In genomic region chr20:137668-138131, GRCh38 we compare ENCODE assay signal across 10 cellular contexts. TPM values are rescaled to one million over a fixed set of nuclear protein-coding genes. Genes with fewer than 3 reads are reported as not detected.
DNase-seq lines count a peak whose midpoint lies in the region; ATAC-seq and TF ChIP-seq lines count a peak whose summit lies in the region.
"Had no signal": no experiment of that assay in that cellular context is flagged by ENCODE, and none has a peak within 500 bp of the region (broad histone marks: within the 10 kb centered on the region; RNA-seq: fewer than 3 reads in every experiment).

No MANE protein-coding gene starts in this region.

- H3K4me1 ChIP-seq in OCI-LY7 (ENCODE audit: insufficient read depth, low read length, poor library complexity, severe bottlenecking) (no peaks in the 10 kb centered on the region), body of pancreas (no peaks in the 10 kb centered on the region)

- CTCF ChIA-PET in OCI-LY7 (lab: Charles Lee; ENCODE audit: unreplicated experiment) = no interaction called here

- peak overlapping the region; percentile 25 for H3K4me2 ChIP-seq in OCI-LY7 (ENCODE audit: low read length)

- TF ChIP-seq POLR2A in erythroblast (IDR thresholded peaks at IDR 0.05; ENCODE audit: low read length) (no peak), body of pancreas (IDR thresholded peaks at IDR 0.05) (no peak)

- intact Hi-C loops in OCI-LY7 (cut with micrococcal nuclease; ENCODE audit: unreplicated experiment) (no loop called here), body of pancreas (cut with DNase I) (no loop called here)

- H3K9me3 ChIP-seq in OCI-LY7 (ENCODE audit: low read length) = no peaks in the 10 kb centered on the region
- H3K9me3 ChIP-seq in body of pancreas = no peaks in the 10 kb centered on the region
- no peaks in the 10 kb centered on the region for H3K9me3 ChIP-seq in MG63

- H4K20me1 ChIP-seq in OCI-LY7 (ENCODE audit: insufficient read depth, low read length) = no peaks in the 10 kb centered on the region

- ATAC-seq in body of pancreas = no peak
- ATAC-seq in HG02938 (IDR thresholded peaks at IDR 0.05; ENCODE audit: unreplicated experiment) = no peak

- H3K27me3 ChIP-seq in H7 (ENCODE audit: control insufficient read depth, insufficient read depth, low read length) (no peaks in the 10 kb centered on the region), body of pancreas (peaks cover 0 to 3% of the 10 kb centered on the region in 2 donors), MG63 (no peaks in the 10 kb centered on the region)

- H3K4me3 ChIP-seq in H7 (ENCODE audit: insufficient read depth, low read depth, low read length) = no peak overlapping the region
- peak overlapping the region; percentile 14 for H3K4me3 ChIP-seq in OCI-LY7 (ENCODE audit: low read depth, low read length, poor library complexity, severe bottlenecking)
- no peak overlapping the region for H3K4me3 ChIP-seq in body of pancreas
- no peak overlapping the region for H3K4me3 ChIP-seq in MG63

- peak overlapping the region; percentile 88 for H2AFZ ChIP-seq in OCI-LY7 (ENCODE audit: low read length)

- 58 to 66% methylated on average over 9 of the region's 9 CpGs for WGBS in body of pancreas, 2 donors

- DNase-seq in COLO668 (lab: John Stamatoyannopoulos, UW; ENCODE audit: unreplicated experiment) (peak; percentile 15), H7 (peak; percentile 5), OCI-LY7 (ENCODE audit: low spot score) (peak; percentile 51), erythroblast (lab: John Stamatoyannopoulos, UW) (peak; percentile 24 to 43), NCI-H128 (lab: John Stamatoyannopoulos, UW; ENCODE audit: unreplicated experiment) (no peak), body of pancreas (no peak), MG63 (no peak)
- DNase-seq: aorta had no signal

- TF ChIP-seq CTCF in OCI-LY7 (conservative IDR thresholded peaks at IDR 0.05; ENCODE audit: low read length) = peak; percentile 86
- peak in 2 of 7 experiments; percentile 4 to 10 for TF ChIP-seq CTCF in body of pancreas (IDR thresholded peaks at IDR 0.05)

- no peak overlapping the region for H3K27ac ChIP-seq in OCI-LY7 (ENCODE audit: low read depth, low read length, poor library complexity, severe bottlenecking)
- H3K27ac ChIP-seq in body of pancreas = no peak overlapping the region

- no peaks in the 10 kb centered on the region for H3K9me2 ChIP-seq in OCI-LY7 (ENCODE audit: insufficient read depth, low read length)

- POLR2A ChIA-PET in OCI-LY7 (lab: Charles Lee) = no interaction called here

- BruUV-seq in OCI-LY7 (replicated peaks; lab: Mats Ljungman, UMichigan) = no TSS peak

- H3K36me3 ChIP-seq in H7 (replicated peaks; ENCODE audit: control insufficient read depth, insufficient read depth, low read length) = no peaks in the 10 kb centered on the region
- H3K36me3 ChIP-seq in OCI-LY7 (ENCODE audit: insufficient read depth, low read length) = no peaks in the 10 kb centered on the region
- H3K36me3 ChIP-seq in body of pancreas (replicated peaks in 1 of 2; ENCODE audit: insufficient read depth in 1 of 2, low read depth in 2 of 2) = no peaks in the 10 kb centered on the region
- H3K36me3 ChIP-seq in MG63 = no peaks in the 10 kb centered on the region

- no peaks in the 10 kb centered on the region for H3K79me2 ChIP-seq in OCI-LY7 (ENCODE audit: insufficient read depth, low read depth, low read length)

RNA-seq across cellular contexts. Expression of gene DEFB126, which starts 4.7 kb away (rescaled TPM):
- total RNA-seq in H7 (2014; rRNA removed; shearing (Covaris generic)) = not detected in 2 replicates
- total RNA-seq in OCI-LY7 (2014; rRNA removed; shearing (Covaris generic)) = not detected in 2 replicates
- total RNA-seq in OCI-LY7 (2022) (not detected in 2 replicates), body of pancreas (not detected)
- total RNA-seq in MG63 (2014; rRNA removed; shearing (Covaris generic); ENCODE audit: low replicate concordance) = not detected in 2 replicates
- total RNA-seq: aorta, renal cortical epithelial cell had no signal

RNA-seq across cellular contexts. Expression of gene DEFB127, which starts 19.6 kb away (rescaled TPM):
- total RNA-seq in H7 (2014; rRNA removed; shearing (Covaris generic)) = not detected in 2 replicates
- not detected in 2 replicates for total RNA-seq in OCI-LY7 (2014; rRNA removed; shearing (Covaris generic))
- total RNA-seq in OCI-LY7 (2022) = not detected in 2 replicates
- total RNA-seq in body of pancreas = not detected
- total RNA-seq in MG63 (2014; rRNA removed; shearing (Covaris generic); ENCODE audit: low replicate concordance) = not detected in 2 replicates
- total RNA-seq: aorta, renal cortical epithelial cell had no signal

RNA-seq across cellular contexts. Expression of gene DEFB125, which starts 50.2 kb away (rescaled TPM):
- total RNA-seq in H7 (2014; rRNA removed; shearing (Covaris generic)) = not detected in 2 replicates
- total RNA-seq in OCI-LY7 (2014; rRNA removed; shearing (Covaris generic)) = not detected in 2 replicates
- not detected in 2 replicates for total RNA-seq in OCI-LY7 (2022)
- not detected for total RNA-seq in body of pancreas
- total RNA-seq in MG63 (2014; rRNA removed; shearing (Covaris generic); ENCODE audit: low replicate concordance) = not detected in 2 replicates
- total RNA-seq: aorta, renal cortical epithelial cell had no signal

RNA-seq across cellular contexts. Expression of gene DEFB128, which starts 51.8 kb away (rescaled TPM):
- total RNA-seq in H7 (2014; rRNA removed; shearing (Covaris generic)) = not detected in 2 replicates
- total RNA-seq in OCI-LY7 (2014; rRNA removed; shearing (Covaris generic)) = not detected in 2 replicates
- total RNA-seq in OCI-LY7 (2022) (not detected in 2 replicates), body of pancreas (not detected)
- not detected in 2 replicates for total RNA-seq in MG63 (2014; rRNA removed; shearing (Covaris generic); ENCODE audit: low replicate concordance)
- total RNA-seq: aorta, renal cortical epithelial cell had no signal

Comparison
In these comparisons a context has a peak if more than half of its experiments do, and no peak if none do; other contexts are left out.
1. DNase-seq: peak in COLO668 (single experiment), H7 (single experiment), OCI-LY7 (single experiment) and erythroblast (2 of 2); none in NCI-H128 (single experiment), body of pancreas (0 of 4) and MG63 (single experiment).